8 cellular contexts compared by ENCODE assay signal in genomic region chr11:59171508-59172322, GRCh38. TPM values are rescaled to one million over a fixed set of nuclear protein-coding genes. Genes with fewer than 3 reads are reported as not detected.
DNase-seq lines count a peak whose midpoint lies in the region; ATAC-seq lines count a peak whose summit lies in the region.

Gene DTX4, plus strand, starts transcription at chr11:59172132. Its CDS starts 464 bp downstream, at chr11:59172596.

- POLR2A ChIA-PET in CD4-positive, alpha-beta memory T cell (lab: Charles Lee; ENCODE audit: partially characterized antibody), result interaction anchor here (1.0 to 2.1 kb wide), 9 partner anchors 9 to 444 kb away, joined by 3 to 11 read pairs (median 4); partner anchors contain the start of genes FAM111A and OSBP

- ATAC-seq in GM19395 (IDR thresholded peaks at IDR 0.05; ENCODE audit: unreplicated experiment), result peak; percentile 78
- peak; percentile 55 for ATAC-seq in HG03558 (IDR thresholded peaks at IDR 0.05; ENCODE audit: extremely low read depth, unreplicated experiment)
- ATAC-seq in effector memory CD8-positive, alpha-beta T cell (replicated peaks), result peak; percentile 84

- peak within 1 kb of the TSS; percentile 65 for H3K9ac ChIP-seq in mesenchymal stem cell (ENCODE audit: low read length)

- peak; percentile 84 to 91 (median 84) for DNase-seq in CD4-positive, alpha-beta memory T cell
- DNase-seq in NCI-H82 treated with DMSO at 0.1 percent for 48 hours (lab: John Stamatoyannopoulos, UW; ENCODE audit: unreplicated experiment) (peak; percentile 68), mesenchymal stem cell (peak; percentile 89)
- peak; percentile 95 for DNase-seq in activated CD8-positive, alpha-beta memory T cell treated with anti-CD3 and anti-CD28 coated beads for 24 hours
- DNase-seq in effector memory CD8-positive, alpha-beta T cell, result peak; percentile 85 to 87 (median 86)
- DNase-seq in stimulated activated CD8-positive, alpha-beta memory T cell treated with anti-CD3 and anti-CD28 coated beads, Interleukin-12 subunit alpha, Interleukin-12 subunit beta, amount 100 ng/mL, for 24 hours (ENCODE audit: extremely low read depth), result peak; percentile 78

- no peaks in the 10 kb centered on the region for H3K79me1 ChIP-seq in mesenchymal stem cell (replicated peaks; ENCODE audit: low read length, poor library complexity, severe bottlenecking)

- no peak within 1 kb of the TSS for H2BK120ac ChIP-seq in mesenchymal stem cell (ENCODE audit: low read depth, low read length)

- H2AFZ ChIP-seq in mesenchymal stem cell (ENCODE audit: low read depth, low read length), result peak within 1 kb of the TSS; percentile 68

- no peaks in the 10 kb centered on the region for H3K9me3 ChIP-seq in CD4-positive, alpha-beta memory T cell (ENCODE audit: control insufficient read depth in 1 of 2, low read length in 2 of 2)
- H3K9me3 ChIP-seq in mesenchymal stem cell (ENCODE audit: control insufficient read depth, low read length), result no peaks in the 10 kb centered on the region

- under 1% methylated on average over 36 of the region's 64 CpGs for WGBS in mesenchymal stem cell

- H3K14ac ChIP-seq in mesenchymal stem cell (ENCODE audit: low read length in 2 of 2), result no peak within 1 kb of the TSS

- H4K8ac ChIP-seq in mesenchymal stem cell (ENCODE audit: low read length), result peak within 1 kb of the TSS; percentile 50

- CTCF ChIA-PET in CD4-positive, alpha-beta memory T cell (lab: Charles Lee; ENCODE audit: partially characterized antibody), result interaction anchor here (0.6 to 8.3 kb wide), 46 partner anchors 10 to 583 kb away, joined by 3 to 205 read pairs (median 5); partner anchors contain the start of genes FAM111A, FAM111B, MPEG1 and PATL1

- H3K27ac Mint-ChIP-seq in CD4-positive, alpha-beta memory T cell, result peak within 1 kb of the TSS; percentile 13 to 86 (median 71)
- H3K27ac Mint-ChIP-seq in effector memory CD8-positive, alpha-beta T cell, result peak within 1 kb of the TSS in 1 of 2 donors; percentile 62

- H2BK15ac ChIP-seq in mesenchymal stem cell (ENCODE audit: low read depth, poor library complexity, severe bottlenecking), result peak within 1 kb of the TSS; percentile 57

- H3K9me3 Mint-ChIP-seq in CD4-positive, alpha-beta memory T cell, result no peaks in the 10 kb centered on the region
- no peaks in the 10 kb centered on the region for H3K9me3 Mint-ChIP-seq in effector memory CD8-positive, alpha-beta T cell

- no peaks in the 10 kb centered on the region for H3K27me3 ChIP-seq in CD4-positive, alpha-beta memory T cell (ENCODE audit: insufficient read depth, low read length)
- H3K27me3 ChIP-seq in mesenchymal stem cell (ENCODE audit: control insufficient read depth in 1 of 2, insufficient read depth in 1 of 2, low read length in 2 of 2), result peaks cover 10 to 39% of the 10 kb centered on the region in 2 experiments

- peaks cover 11% of the 10 kb centered on the region for H3K4me1 ChIP-seq in CD4-positive, alpha-beta memory T cell (ENCODE audit: insufficient read depth, low read length)
- H3K4me1 ChIP-seq in mesenchymal stem cell (ENCODE audit: control insufficient read depth, insufficient read depth, low read depth, low read length), result peaks cover 21% of the 10 kb centered on the region

- peak within 1 kb of the TSS; percentile 63 to 82 for H3K4me3 ChIP-seq in CD4-positive, alpha-beta memory T cell (ENCODE audit: low read length in 2 of 2)
- H3K4me3 ChIP-seq in mesenchymal stem cell (ENCODE audit: insufficient read depth in 1 of 2, low read depth in 1 of 2, low read length in 2 of 2), result peak within 1 kb of the TSS; percentile 66 to 86

- H4K91ac ChIP-seq in mesenchymal stem cell (ENCODE audit: low read length), result peak within 1 kb of the TSS; percentile 28

- H3K27me3 Mint-ChIP-seq in CD4-positive, alpha-beta memory T cell, result peaks cover 0 to 5% of the 10 kb centered on the region in 2 donors
- H3K27me3 Mint-ChIP-seq in effector memory CD8-positive, alpha-beta T cell, result peaks cover 6 to 7% of the 10 kb centered on the region in 2 donors

- peak within 1 kb of the TSS in 1 of 2 experiments; percentile 67 for H3K18ac ChIP-seq in mesenchymal stem cell (ENCODE audit: low read depth in 1 of 2, low read length in 2 of 2)

- peaks cover 7 to 28% (median 9%) of the 10 kb centered on the region in 4 donors for H3K4me1 Mint-ChIP-seq in CD4-positive, alpha-beta memory T cell
- peaks cover 8 to 11% of the 10 kb centered on the region in 2 donors for H3K4me1 Mint-ChIP-seq in effector memory CD8-positive, alpha-beta T cell (ENCODE audit: low read depth in 2 of 2)

- H3K4ac ChIP-seq in mesenchymal stem cell (ENCODE audit: low read depth in 1 of 2, low read length in 2 of 2), result no peak within 1 kb of the TSS

- no peak within 1 kb of the TSS for H2AK5ac ChIP-seq in mesenchymal stem cell (ENCODE audit: low read length, severe bottlenecking)

- H3K36me3 ChIP-seq in CD4-positive, alpha-beta memory T cell (ENCODE audit: insufficient read depth, low read length), result no peaks in the 10 kb centered on the region
- no peaks in the 10 kb centered on the region for H3K36me3 ChIP-seq in mesenchymal stem cell (ENCODE audit: control insufficient read depth in 1 of 2, insufficient read depth in 2 of 2, low read depth in 1 of 2, low read length in 2 of 2)

- H2BK5ac ChIP-seq in mesenchymal stem cell (ENCODE audit: low read depth, low read length, poor library complexity, severe bottlenecking), result no peak within 1 kb of the TSS

- H2BK12ac ChIP-seq in mesenchymal stem cell (ENCODE audit: low read length in 2 of 2), result no peak within 1 kb of the TSS

- peak within 1 kb of the TSS in 1 of 2 experiments; percentile 26 for H3K23ac ChIP-seq in mesenchymal stem cell (ENCODE audit: low read length in 2 of 2)

- H3K27ac ChIP-seq in CD4-positive, alpha-beta memory T cell (ENCODE audit: low read depth, low read length), result no peak within 1 kb of the TSS
- H3K27ac ChIP-seq in mesenchymal stem cell (ENCODE audit: low read length, poor library complexity, severe bottlenecking), result no peak within 1 kb of the TSS

- peak within 1 kb of the TSS; percentile 99 for H3K4me2 ChIP-seq in mesenchymal stem cell (ENCODE audit: low read length, poor library complexity, severe bottlenecking)

- intact Hi-C loops in CD4-positive, alpha-beta memory T cell (cut with micrococcal nuclease), result loop anchor here (1.0 to 10.0 kb wide), 7 partner anchors 11 to 509 kb away; partner anchors contain the start of gene FAM111A

- peaks cover 0 to 2% of the 10 kb centered on the region in 2 donors for H3K36me3 Mint-ChIP-seq in CD4-positive, alpha-beta memory T cell
- peaks cover 4% of the 10 kb centered on the region for H3K36me3 Mint-ChIP-seq in effector memory CD8-positive, alpha-beta T cell (ENCODE audit: insufficient read depth)

- peak within 1 kb of the TSS; percentile 86 to 98 (median 90) for H3K4me3 Mint-ChIP-seq in CD4-positive, alpha-beta memory T cell
- H3K4me3 Mint-ChIP-seq in effector memory CD8-positive, alpha-beta T cell, result peak within 1 kb of the TSS; percentile 88 to 89

RNA-seq across cellular contexts. Expression of gene DTX4, which starts in this region (rescaled TPM):
- 1 to 10 TPM; 2.9 to 3.4 TPM for total RNA-seq in CD4-positive, alpha-beta memory T cell
- under 1 TPM; 0.09 to 0.76 TPM for polyA plus RNA-seq in CD4-positive, alpha-beta memory T cell
- polyA plus RNA-seq in mesenchymal stem cell (2013, experiment 1 of 2), result 1.8 TPM
- 2.0 TPM for polyA plus RNA-seq in mesenchymal stem cell (2013, experiment 2 of 2)
